8 cellular contexts compared by ENCODE assay signal in the genomic region with DNA sequence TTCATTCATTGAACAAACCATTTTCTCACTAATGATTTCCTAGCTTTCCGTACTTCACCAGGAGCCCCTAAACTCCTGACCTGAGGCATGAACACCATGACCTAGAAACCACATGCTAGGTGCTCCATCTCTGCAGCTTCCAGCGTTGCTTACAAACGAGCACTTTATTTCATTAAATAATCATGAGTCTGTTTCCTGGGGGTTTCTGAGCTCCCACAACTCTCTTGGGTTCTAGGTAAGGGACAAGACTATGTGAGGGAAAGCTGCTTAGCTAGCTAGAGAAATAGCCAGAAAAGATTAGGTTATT. TPM values are rescaled to one million over a fixed set of nuclear protein-coding genes. Genes with fewer than 3 reads are reported as not detected.
DNase-seq lines count a peak whose midpoint lies in the region; ATAC-seq, FAIRE-seq and TF ChIP-seq lines count a peak whose summit lies in the region.

No MANE protein-coding gene starts in this region.

- intact Hi-C loops in Calu3 (cut with micrococcal nuclease; ENCODE audit: unreplicated experiment) (loop anchor here (5.0 kb wide), 1 partner anchor 94 kb away; no protein-coding TSS in a partner anchor), PC-9 (cut with micrococcal nuclease; ENCODE audit: unreplicated experiment) (no loop called here), pancreas (cut with DNase I) (loop anchor here in 2 of 3 donors (10.0 kb wide), 1 partner anchor 107 kb away; a partner anchor contains a TSS)

- H3K9me3 Mint-ChIP-seq in Calu3 (ENCODE audit: low read depth, unreplicated experiment) = no peaks in the 10 kb centered on the region

- DNase-seq in Calu3 (no peak), PC-9 (no peak), epithelial cell of prostate (ENCODE audit: low read depth, low spot score) (no peak), pancreas (no peak), LoVo (ENCODE audit: low spot score) (no peak), EL (no peak)

- H3K79me2 ChIP-seq in PC-9 (ENCODE audit: low read depth) = peaks cover 59% of the 10 kb centered on the region

- H3K36me3 ChIP-seq in PC-9 (ENCODE audit: low read depth) = peaks cover 3% of the 10 kb centered on the region; the same call in 1 of the 2 replicates
- H3K36me3 ChIP-seq in pancreas = no peaks in the 10 kb centered on the region

- 5 to 7% methylated on average over 3 of the region's 3 CpGs for WGBS in pancreas, 2 donors

- H3K4me3 Mint-ChIP-seq in Calu3 (ENCODE audit: low read depth, unreplicated experiment) = peak overlapping the region; percentile 98

- peaks cover 33% of the 10 kb centered on the region for H3K36me3 Mint-ChIP-seq in Calu3 (ENCODE audit: insufficient read depth, unreplicated experiment)

- H3F3A ChIP-seq in PC-9 (ENCODE audit: insufficient read depth, low read depth) = peaks cover 10% of the 10 kb centered on the region; the same call in 1 of the 2 replicates

- no peak for TF ChIP-seq CTCF in Calu3 (IDR thresholded peaks at IDR 0.05; ENCODE audit: unreplicated experiment)
- TF ChIP-seq CTCF in PC-9 (conservative IDR thresholded peaks at IDR 0.05) = no peak
- no peak for TF ChIP-seq CTCF in pancreas (IDR thresholded peaks at IDR 0.05)

- H2AFZ ChIP-seq in PC-9 = peak overlapping the region; percentile 78; the same call in 1 of the 2 replicates

- no peaks in the 10 kb centered on the region for H4K20me1 ChIP-seq in PC-9 (ENCODE audit: insufficient read depth)

- no peaks in the 10 kb centered on the region for H3K9me3 ChIP-seq in PC-9 (ENCODE audit: insufficient read depth, low read depth)
- H3K9me3 ChIP-seq in pancreas = no peaks in the 10 kb centered on the region

- FAIRE-seq in pancreas (lab: Jason Lieb, UNC) = no peak

- CTCF ChIA-PET in Calu3 (lab: Charles Lee) = interaction anchor here (0.6 to 0.7 kb wide), 3 partner anchors 110 to 1069 kb away, joined by 3 to 4 read pairs (median 3); a partner anchor contains a TSS
- CTCF ChIA-PET in PC-9 (lab: Charles Lee) = interaction anchor here (0.5 to 2.6 kb wide), 3 partner anchors 71 to 513 kb away, joined by 3 to 13 read pairs (median 7); a partner anchor contains a TSS

- H3K9me2 ChIP-seq in PC-9 (ENCODE audit: insufficient read depth) = no peaks in the 10 kb centered on the region

- POLR2A ChIA-PET in PC-9 (lab: Charles Lee; ENCODE audit: unreplicated experiment) = no interaction called here

- BruUV-seq in Calu3 (replicated peaks; lab: Mats Ljungman, UMichigan) (no TSS peak), PC-9 (replicated peaks; lab: Mats Ljungman, UMichigan) (no TSS peak)

- ATAC-seq in pancreas = no peak
- no peak for ATAC-seq in GM21423 (IDR thresholded peaks at IDR 0.05; ENCODE audit: unreplicated experiment)
- ATAC-seq in HG03460 (IDR thresholded peaks at IDR 0.05; ENCODE audit: unreplicated experiment) = no peak

- H3K27me3 ChIP-seq in PC-9 (ENCODE audit: insufficient read depth, low read depth) (no peaks in the 10 kb centered on the region), pancreas (no peaks in the 10 kb centered on the region)

- H3K4me1 ChIP-seq in PC-9 (replicated peaks; ENCODE audit: insufficient read depth) (peaks cover 19% of the 10 kb centered on the region), pancreas (peaks cover 0 to 17% (median 7%) of the 10 kb centered on the region in 3 donors)

- H3K27ac Mint-ChIP-seq in Calu3 (ENCODE audit: unreplicated experiment) = peak overlapping the region; percentile 46

- H3K27me3 Mint-ChIP-seq in Calu3 (ENCODE audit: unreplicated experiment) = no peaks in the 10 kb centered on the region

- peak overlapping the region; percentile 85 for H3K4me2 ChIP-seq in PC-9

- H3K4me3 ChIP-seq in PC-9 = peak overlapping the region; percentile 62
- H3K4me3 ChIP-seq in pancreas = peak overlapping the region in 3 of 4 donors; percentile 76 to 93 (median 78)

- H3K27ac ChIP-seq in PC-9 (peak overlapping the region; percentile 55), epithelial cell of prostate (peak overlapping the region; percentile 96), pancreas (peak overlapping the region in 2 of 4 donors; percentile 84 to 94)

- H3K4me1 Mint-ChIP-seq in Calu3 (ENCODE audit: low read depth, unreplicated experiment) = peaks cover 34% of the 10 kb centered on the region

RNA-seq across cellular contexts. Expression of a gene that starts 1.3 kb away (rescaled TPM):
- total RNA-seq in Calu3 (2022) = 67.6 and 69.1 TPM in 2 replicates
- 78.6 and 95.5 TPM in 2 replicates for total RNA-seq in PC-9 (2021)
- total RNA-seq in pancreas = 10 to 100 TPM; 10.1 to 23.3 (median 16.4) TPM
- 10 to 100 TPM in 1 of 2 donors, 1 to 10 TPM in 1; 7.6 to 18.7 TPM for polyA plus RNA-seq in pancreas

RNA-seq across cellular contexts. Expression of a gene that starts 31.5 kb away (rescaled TPM):
- total RNA-seq in Calu3 (2022) = 19.8 and 27.0 TPM in 2 replicates
- 12.9 and 13.1 TPM in 2 replicates for total RNA-seq in PC-9 (2021)
- total RNA-seq in pancreas = 1 to 10 TPM; 2.5 to 4.6 (median 3.4) TPM
- 1 to 10 TPM; 2.8 to 5.2 TPM for polyA plus RNA-seq in pancreas
